Comparison of ENCODE assay signal across 5 cellular contexts in genomic region chr15:86256628-86257027, GRCh38.
"Had no signal": no experiment of that assay in that cellular context is flagged by ENCODE, and none has a peak within 500 bp of the region (broad histone marks: within the 10 kb centered on the region; RNA-seq: fewer than 3 reads in every experiment).

No MANE protein-coding gene starts in this region.

- H3K27ac Mint-ChIP-seq: GM23338 had no signal

- H3K4me3 Mint-ChIP-seq: GM23338, H9 had no signal

- H2AFZ ChIP-seq: GM23338 had no signal

- DNase-seq: H9, HCEC 1CT, IMR-90 had no signal

- H3K4me2 ChIP-seq: GM23338 had no signal

- H3K4me1 Mint-ChIP-seq: GM23338, H9 had no signal

- ATAC-seq: GM23338, K562 had no signal

- H3K4me3 ChIP-seq: GM23338, K562 had no signal

- H3K9me3 Mint-ChIP-seq: GM23338, H9 had no signal
